In genomic region chr9:129266536-129266935, GRCh38 we compare ENCODE assay signal across 12 cellular contexts.
"Had no signal": no experiment of that assay in that cellular context is flagged by ENCODE, and none has a peak within 500 bp of the region (broad histone marks: within the 10 kb centered on the region; RNA-seq: fewer than 3 reads in every experiment).

No MANE protein-coding gene starts in this region.

- H3K27ac Mint-ChIP-seq: stimulated activated naive B cell treated with anti-CD40 and anti-IgM and Interleukin-4, amounts not matched to agents 10 μg/mL and 1 μg/mL and 100 μg/mL, for 72 hours had no signal

- H3K36me3 Mint-ChIP-seq: immature natural killer cell; naive B cell; stimulated activated naive B cell treated with anti-CD40 and anti-IgM and Interleukin-4, amounts not matched to agents 10 μg/mL and 1 μg/mL and 100 μg/mL, for 72 hours had no signal

- H3K4me3 Mint-ChIP-seq: immature natural killer cell; stimulated activated naive B cell treated with anti-CD40 and anti-IgM and Interleukin-4, amounts not matched to agents 10 μg/mL and 1 μg/mL and 100 μg/mL, for 72 hours; stimulated activated naive CD8-positive, alpha-beta T cell treated with anti-CD3 and anti-CD28 coated beads, Interleukin-15, amount 100 ng/mL, for 72 hours had no signal

- DNase-seq: effector memory CD4-positive, alpha-beta T cell; gastrocnemius medialis; immature natural killer cell; left cardiac atrium; mesendoderm; naive B cell; small intestine; stimulated activated CD4-positive, alpha-beta T cell treated with anti-CD3 and anti-CD28 coated beads, Interleukin-2, amount 100 ng/mL, for 48 hours; stimulated activated naive B cell treated with anti-CD40 and anti-IgM and Interleukin-4, amounts not matched to agents 10 μg/mL and 1 μg/mL and 100 μg/mL, for 72 hours; stimulated activated naive CD8-positive, alpha-beta T cell treated with anti-CD3 and anti-CD28 coated beads, Interleukin-15, amount 100 ng/mL, for 72 hours; transverse colon had no signal

- H3K9me3 Mint-ChIP-seq: immature natural killer cell; stimulated activated naive B cell treated with anti-CD40 and anti-IgM and Interleukin-4, amounts not matched to agents 10 μg/mL and 1 μg/mL and 100 μg/mL, for 72 hours; stimulated activated naive CD8-positive, alpha-beta T cell treated with anti-CD3 and anti-CD28 coated beads, Interleukin-15, amount 100 ng/mL, for 72 hours had no signal

- ATAC-seq: gastrocnemius medialis; left cardiac atrium; right cardiac atrium; stimulated activated naive B cell treated with anti-CD40 and anti-IgM and Interleukin-4, amounts not matched to agents 10 μg/mL and 1 μg/mL and 100 μg/mL, for 72 hours; stimulated activated naive CD8-positive, alpha-beta T cell treated with anti-CD3 and anti-CD28 coated beads, Interleukin-15, amount 100 ng/mL, for 72 hours had no signal
